In genomic region chrX:103845165-103845653, GRCh38 we compare ENCODE assay signal across 8 cellular contexts. TPM values are rescaled to one million over a fixed set of nuclear protein-coding genes. Genes with fewer than 3 reads are reported as not detected.
DNase-seq lines count a peak whose midpoint lies in the region; ATAC-seq and TF ChIP-seq lines count a peak whose summit lies in the region.

No MANE protein-coding gene starts in this region.

- no peak overlapping the region for H3K4me3 Mint-ChIP-seq in activated CD4-positive, alpha-beta T cell treated with anti-CD3 and anti-CD28 coated beads for 36 hours
- H3K4me3 Mint-ChIP-seq in stimulated activated naive B cell treated with anti-CD40 and anti-IgM and Interleukin-4, amounts not matched to agents 10 μg/mL and 1 μg/mL and 100 μg/mL, for 72 hours: no peak overlapping the region

- POLR2A ChIA-PET in activated CD4-positive, alpha-beta T cell treated with anti-CD3 and anti-CD28 coated beads for 36 hours (lab: Charles Lee): interaction anchor here (0.5 kb wide), 1 partner anchor 73 kb away, joined by 3 read pairs; no protein-coding TSS in a partner anchor

- H3K36me3 Mint-ChIP-seq in activated CD4-positive, alpha-beta T cell treated with anti-CD3 and anti-CD28 coated beads for 36 hours (ENCODE audit: low read depth): no peaks in the 10 kb centered on the region
- no peaks in the 10 kb centered on the region for H3K36me3 Mint-ChIP-seq in stimulated activated naive B cell treated with anti-CD40 and anti-IgM and Interleukin-4, amounts not matched to agents 10 μg/mL and 1 μg/mL and 100 μg/mL, for 72 hours

- intact Hi-C loops in activated CD4-positive, alpha-beta T cell treated with anti-CD3 and anti-CD28 coated beads for 36 hours (cut with DNase I, micrococcal nuclease): loop anchor here (1.0 to 2.0 kb wide), 7 partner anchors 74 to 426 kb away; partner anchors contain the start of gene ZCCHC18 (in 1 of the 2)

- no peak overlapping the region for H3K27ac Mint-ChIP-seq in activated CD4-positive, alpha-beta T cell treated with anti-CD3 and anti-CD28 coated beads for 36 hours
- no peak overlapping the region for H3K27ac Mint-ChIP-seq in stimulated activated naive B cell treated with anti-CD40 and anti-IgM and Interleukin-4, amounts not matched to agents 10 μg/mL and 1 μg/mL and 100 μg/mL, for 72 hours

- peak; percentile 76 for TF ChIP-seq CTCF in GM12873 (IDR thresholded peaks at IDR 0.05; ENCODE audit: insufficient read depth, low read depth, low read length, missing control alignments)

- peak; percentile 81 for DNase-seq in ACHN
- DNase-seq in NCI-H146 (lab: John Stamatoyannopoulos, UW): peak; percentile 36
- DNase-seq in activated CD4-positive, alpha-beta T cell treated with anti-CD3 and anti-CD28 coated beads for 36 hours: peak; percentile 67
- DNase-seq in effector CD8-positive, alpha-beta T cell (lab: John Stamatoyannopoulos, UW): peak; percentile 20
- peak; percentile 60 for DNase-seq in medulla oblongata (ENCODE audit: extremely low spot score)
- DNase-seq in stimulated activated naive B cell treated with anti-CD40 and anti-IgM and Interleukin-4, amounts not matched to agents 10 μg/mL and 1 μg/mL and 100 μg/mL, for 72 hours: peak; percentile 7

- no peaks in the 10 kb centered on the region for H3K9me3 Mint-ChIP-seq in activated CD4-positive, alpha-beta T cell treated with anti-CD3 and anti-CD28 coated beads for 36 hours (ENCODE audit: low read depth)
- no peaks in the 10 kb centered on the region for H3K9me3 Mint-ChIP-seq in stimulated activated naive B cell treated with anti-CD40 and anti-IgM and Interleukin-4, amounts not matched to agents 10 μg/mL and 1 μg/mL and 100 μg/mL, for 72 hours

- peaks cover 2% of the 10 kb centered on the region for H3K27me3 Mint-ChIP-seq in activated CD4-positive, alpha-beta T cell treated with anti-CD3 and anti-CD28 coated beads for 36 hours
- peaks cover 0 to 6% of the 10 kb centered on the region in 2 donors for H3K27me3 Mint-ChIP-seq in stimulated activated naive B cell treated with anti-CD40 and anti-IgM and Interleukin-4, amounts not matched to agents 10 μg/mL and 1 μg/mL and 100 μg/mL, for 72 hours

- in situ Hi-C loops in ACHN (cut with HindIII; ENCODE audit: low pct_ligation_motif_present, low pct_unique_long_range_greater_than_20kb, low sequenced_read_pairs): no loop called here

- peak; percentile 74 for ATAC-seq in HG02840 (IDR thresholded peaks at IDR 0.05; ENCODE audit: low FRiP score, unreplicated experiment)
- ATAC-seq in activated CD4-positive, alpha-beta T cell treated with anti-CD3 and anti-CD28 coated beads for 36 hours: peak; percentile 76
- ATAC-seq in stimulated activated naive B cell treated with anti-CD40 and anti-IgM and Interleukin-4, amounts not matched to agents 10 μg/mL and 1 μg/mL and 100 μg/mL, for 72 hours (replicated peaks): peak; percentile 49 to 89

- CTCF ChIA-PET in activated CD4-positive, alpha-beta T cell treated with anti-CD3 and anti-CD28 coated beads for 36 hours (lab: Charles Lee): interaction anchor here (0.5 to 1.9 kb wide), 18 partner anchors 9 to 545 kb away, joined by 3 to 13 read pairs (median 3); partner anchors contain the start of genes RAB9B and ZCCHC18

- peaks cover 2% of the 10 kb centered on the region for H3K4me1 Mint-ChIP-seq in activated CD4-positive, alpha-beta T cell treated with anti-CD3 and anti-CD28 coated beads for 36 hours
- H3K4me1 Mint-ChIP-seq in stimulated activated naive B cell treated with anti-CD40 and anti-IgM and Interleukin-4, amounts not matched to agents 10 μg/mL and 1 μg/mL and 100 μg/mL, for 72 hours: peaks cover 0 to 2% of the 10 kb centered on the region in 2 donors

RNA-seq across cellular contexts. Expression of gene RAB9B, which starts 13.2 kb away (rescaled TPM):
- total RNA-seq in activated CD4-positive, alpha-beta T cell treated with anti-CD3 and anti-CD28 coated beads for 36 hours: under 1 TPM; 0.37 to 0.48 TPM

Comparison
In these comparisons a context has a peak if more than half of its experiments do, and no peak if none do; other contexts are left out.
1. Peak in every context shown above with its lines: DNase-seq and ATAC-seq.
2. DNase-seq: peak in every context shown above with its lines; median percentile 81 in ACHN; 67 in activated CD4-positive, alpha-beta T cell treated with anti-CD3 and anti-CD28 coated beads for 36 hours; 60 in medulla oblongata; 36 in NCI-H146; 20 in effector CD8-positive, alpha-beta T cell; 7 in stimulated activated naive B cell treated with anti-CD40 and anti-IgM and Interleukin-4, amounts not matched to agents 10 μg/mL and 1 μg/mL and 100 μg/mL, for 72 hours.